Comparison of ENCODE assay signal across 1 cellular context in genomic region chr6:27368202-27368601, GRCh38.
TF ChIP-seq lines count a peak whose summit lies in the region.

No MANE protein-coding gene starts in this region.

TF ChIP-seq in K562, 482 proteins besides CTCF, POLR2A, EP300 and RAD21 (continues in another document):
- TF ChIP-seq POLR2H (tag; IDR thresholded peaks at IDR 0.05; ENCODE audit: low read depth) (no peak), ZNF23 (CRISPR knock-in tag; IDR thresholded peaks at IDR 0.05) (no peak), TEAD1 (CRISPR knock-in tag; IDR thresholded peaks at IDR 0.05) (no peak), MGA (IDR thresholded peaks at IDR 0.05) (no peak), CBX5 (IDR thresholded peaks at IDR 0.05; ENCODE audit: borderline replicate concordance, low read depth) (peak; percentile 26; the same call in 1 of the 2 replicates), MTF1 (CRISPR knock-in tag; IDR thresholded peaks at IDR 0.05; ENCODE audit: borderline replicate concordance) (no peak), USF1 (CRISPR knock-in tag; IDR thresholded peaks at IDR 0.05) (peak; percentile 52), NCOA4 (IDR thresholded peaks at IDR 0.05; ENCODE audit: partially characterized antibody) (no peak), DDX20 (tag; IDR thresholded peaks at IDR 0.05; ENCODE audit: low read depth) (no peak), FOXA1 (IDR thresholded peaks at IDR 0.05; ENCODE audit: borderline replicate concordance) (no peak), KAT8 (IDR thresholded peaks at IDR 0.05; ENCODE audit: low read depth) (no peak), SRF (CRISPR knock-in tag; IDR thresholded peaks at IDR 0.05) (no peak), LCOR (CRISPR knock-in tag; IDR thresholded peaks at IDR 0.05) (no peak), TRIM24 (IDR thresholded peaks at IDR 0.05) (0 out of 4 replicates have a peak, but pooled peaks of 1 of the 2 experiments have one; percentile 18), ZBTB11 (CRISPR knock-in tag; IDR thresholded peaks at IDR 0.05) (no peak), FOXP4 (CRISPR knock-in tag; IDR thresholded peaks at IDR 0.05; ENCODE audit: borderline replicate concordance) (no peak), NR1H2 (CRISPR knock-in tag; IDR thresholded peaks at IDR 0.05) (no peak), TRIM28 (IDR thresholded peaks at IDR 0.05) (0 out of 2 replicates have a peak, but pooled peaks have one; percentile 59), ZNF24 (IDR thresholded peaks at IDR 0.05) (no peak), TSHZ1 (CRISPR knock-in tag; IDR thresholded peaks at IDR 0.05) (no peak), MEF2D (tag; conservative IDR thresholded peaks at IDR 0.05; ENCODE audit: low read depth) (no peak), HMG20B (CRISPR knock-in tag; IDR thresholded peaks at IDR 0.05) (no peak), SAP30 (IDR thresholded peaks at IDR 0.05; ENCODE audit: borderline replicate concordance, insufficient read depth, low read depth, low read length, poor library complexity, severe bottlenecking) (no peak), GTF2F1 (IDR thresholded peaks at IDR 0.05; ENCODE audit: low read depth, low read length) (no peak), AFF4 (CRISPR knock-in tag; IDR thresholded peaks at IDR 0.05) (no peak), SPI1 (IDR thresholded peaks at IDR 0.05; ENCODE audit: borderline replicate concordance, low read depth, low read length) (peak; percentile 60), ZNF280A (IDR thresholded peaks at IDR 0.05; ENCODE audit: low read depth, partially characterized antibody) (peak; percentile 51), EWSR1 (IDR thresholded peaks at IDR 0.05; ENCODE audit: borderline replicate concordance, low read depth, partially characterized antibody) (no peak)
